37 cellular contexts compared by ENCODE assay signal in the genomic region with DNA sequence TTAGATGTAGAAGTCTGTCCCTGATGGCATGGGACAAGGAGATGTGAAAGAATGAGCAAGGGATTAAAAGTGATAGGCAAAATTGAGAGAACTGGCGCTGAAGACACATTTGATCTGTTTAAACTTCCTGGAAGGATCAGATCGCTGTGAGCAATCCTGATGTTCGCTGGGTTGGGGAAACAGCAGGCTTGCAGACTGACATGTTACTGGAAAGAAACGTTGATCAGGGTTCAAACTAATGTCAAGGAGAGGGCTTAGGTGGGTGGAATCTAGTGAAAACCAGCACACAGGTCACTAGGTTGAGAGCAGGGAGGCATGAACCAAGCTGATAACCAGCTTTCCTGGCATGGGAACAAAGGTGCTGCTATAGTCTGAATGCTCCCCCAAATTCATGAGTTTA. TPM values are rescaled to one million over a fixed set of nuclear protein-coding genes. Genes with fewer than 3 reads are reported as not detected.
"Had no signal": no experiment of that assay in that cellular context is flagged by ENCODE, and none has a peak within 500 bp of the region (broad histone marks: within the 10 kb centered on the region; RNA-seq: fewer than 3 reads in every experiment).

No MANE protein-coding gene starts in this region.

- H3K4me1 ChIP-seq: adrenal gland, gastroesophageal sphincter had no signal

- H3K4me3 Mint-ChIP-seq: activated CD4-positive, alpha-beta memory T cell treated with anti-CD3 and anti-CD28 coated beads, Interleukin-2, amount 10 ng/mL, durations not matched to agents 7 days and 5 days; activated CD4-positive, alpha-beta T cell treated with anti-CD3 and anti-CD28 coated beads, Interleukin-2, amount 10 ng/mL, durations not matched to agents 7 days and 5 days; activated CD8-positive, alpha-beta memory T cell treated with anti-CD3 and anti-CD28 coated beads, Interleukin-2, amount 10 ng/mL, durations not matched to agents 7 days and 5 days; activated naive CD4-positive, alpha-beta T cell treated with anti-CD3 and anti-CD28 coated beads for 36 hours; activated naive CD4-positive, alpha-beta T cell treated with anti-CD3 and anti-CD28 coated beads, Interleukin-2, amount 50 U/mL, for 24 hours; activated naive CD8-positive, alpha-beta T cell treated with anti-CD3 and anti-CD28 coated beads for 36 hours; activated naive CD8-positive, alpha-beta T cell treated with anti-CD3 and anti-CD28 coated beads, Interleukin-2, amount 50 U/mL, for 24 hours; activated T-helper 1 cell treated with anti-CD3 and anti-CD28 coated beads, Interleukin-12 subunit alpha, Interleukin-12 subunit beta, Interleukin-2, Interleukin-4 antibody, amounts not matched to agents 30 ng/mL and 10 ng/mL and 1 ng/mL, durations not matched to agents 14 hours and 24 hours and 36 hours; WTC11 had no signal

- H3K27me3 Mint-ChIP-seq: activated naive CD4-positive, alpha-beta T cell treated with anti-CD3 and anti-CD28 coated beads, Interleukin-2, amount 50 U/mL, for 24 hours had no signal

- H3K27ac ChIP-seq: adrenal gland, body of pancreas, epithelial cell of prostate, esophagus squamous epithelium, gastroesophageal sphincter, heart right ventricle had no signal

- H3K36me3 Mint-ChIP-seq: activated CD8-positive, alpha-beta memory T cell treated with anti-CD3 and anti-CD28 coated beads, Interleukin-2, amount 10 ng/mL, durations not matched to agents 7 days and 5 days; activated naive CD8-positive, alpha-beta T cell treated with anti-CD3 and anti-CD28 coated beads for 36 hours had no signal

- DNase-seq: activated CD4-positive, alpha-beta memory T cell treated with anti-CD3 and anti-CD28 coated beads, Interleukin-2, amount 10 ng/mL, durations not matched to agents 7 days and 5 days; activated CD4-positive, alpha-beta T cell treated with anti-CD3 and anti-CD28 coated beads for 1 hour; activated CD4-positive, alpha-beta T cell treated with anti-CD3 and anti-CD28 coated beads for 4 hours; activated CD4-positive, alpha-beta T cell treated with anti-CD3 and anti-CD28 coated beads, Interleukin-2, amount 50 U/mL, for 4 hours; activated CD8-positive, alpha-beta memory T cell treated with anti-CD3 and anti-CD28 coated beads, Interleukin-2, amount 10 ng/mL, durations not matched to agents 7 days and 5 days; activated CD8-positive, alpha-beta memory T cell treated with anti-CD3 and anti-CD28 coated beads, Interleukin-2, amount 50 U/mL, for 4 hours; activated effector memory CD4-positive, alpha-beta T cell treated with anti-CD3 and anti-CD28 coated beads, Interleukin-2, amount 50 U/mL, for 16 hours; activated naive CD8-positive, alpha-beta T cell treated with anti-CD3 and anti-CD28 coated beads for 36 hours; activated naive CD8-positive, alpha-beta T cell treated with anti-CD3 and anti-CD28 coated beads, Interleukin-2, amount 50 U/mL, for 24 hours; activated T-cell treated with anti-CD3 and anti-CD28 coated beads, Interleukin-2, amount 50 U/mL, for 1 hour; activated T-cell treated with anti-CD3 and anti-CD28 coated beads, Interleukin-2, amount 50 U/mL, for 48 hours; adrenal gland; amygdala; aorta; body of pancreas; caudate nucleus; cortex of kidney; dermis blood vessel endothelial cell; effector CD4-positive, alpha-beta T cell; esophagus squamous epithelium; foreskin melanocyte; heart right ventricle had no signal

- ATAC-seq: activated CD8-positive, alpha-beta memory T cell treated with anti-CD3 and anti-CD28 coated beads, Interleukin-2, amount 10 ng/mL, durations not matched to agents 7 days and 5 days; activated naive CD8-positive, alpha-beta T cell treated with anti-CD3 and anti-CD28 coated beads, Interleukin-2, amount 50 U/mL, for 24 hours; body of pancreas; gastroesophageal sphincter; heart right ventricle had no signal

- H3K9me3 ChIP-seq: adrenal gland, body of pancreas, esophagus squamous epithelium had no signal

- H3K36me3 ChIP-seq: adrenal gland, esophagus squamous epithelium, gastroesophageal sphincter, heart right ventricle had no signal

- H3K4me3 ChIP-seq: adrenal gland, body of pancreas, esophagus squamous epithelium, gastroesophageal sphincter, heart right ventricle had no signal

- H3K27ac Mint-ChIP-seq: activated CD4-positive, alpha-beta memory T cell treated with anti-CD3 and anti-CD28 coated beads, Interleukin-2, amount 10 ng/mL, durations not matched to agents 7 days and 5 days; activated CD4-positive, alpha-beta T cell treated with anti-CD3 and anti-CD28 coated beads, Interleukin-2, amount 10 ng/mL, durations not matched to agents 7 days and 5 days; activated CD8-positive, alpha-beta memory T cell treated with anti-CD3 and anti-CD28 coated beads, Interleukin-2, amount 10 ng/mL, durations not matched to agents 7 days and 5 days; activated naive CD4-positive, alpha-beta T cell treated with anti-CD3 and anti-CD28 coated beads for 36 hours; activated naive CD4-positive, alpha-beta T cell treated with anti-CD3 and anti-CD28 coated beads, Interleukin-2, amount 50 U/mL, for 24 hours; activated naive CD8-positive, alpha-beta T cell treated with anti-CD3 and anti-CD28 coated beads for 36 hours; activated naive CD8-positive, alpha-beta T cell treated with anti-CD3 and anti-CD28 coated beads, Interleukin-2, amount 50 U/mL, for 24 hours; activated T-helper 1 cell treated with anti-CD3 and anti-CD28 coated beads, Interleukin-12 subunit alpha, Interleukin-12 subunit beta, Interleukin-2, Interleukin-4 antibody, amounts not matched to agents 30 ng/mL and 10 ng/mL and 1 ng/mL, durations not matched to agents 14 hours and 24 hours and 36 hours; activated T-helper 2 cell treated with anti-CD3 and anti-CD28 coated beads, Interferon-gamma antibody, Interleukin-2, Interleukin-4, amounts not matched to agents 10 μg/mL and 5 μg/mL and 100 μg/mL, durations not matched to agents 14 hours and 24 hours and 36 hours; WTC11 had no signal

- H3K27me3 ChIP-seq: adrenal gland, body of pancreas, esophagus squamous epithelium, gastroesophageal sphincter, heart right ventricle had no signal

- FAIRE-seq: colon had no signal

- H3K9me3 Mint-ChIP-seq: activated CD4-positive, alpha-beta memory T cell treated with anti-CD3 and anti-CD28 coated beads, Interleukin-2, amount 10 ng/mL, durations not matched to agents 7 days and 5 days; activated CD4-positive, alpha-beta T cell treated with anti-CD3 and anti-CD28 coated beads, Interleukin-2, amount 10 ng/mL, durations not matched to agents 7 days and 5 days; activated naive CD4-positive, alpha-beta T cell treated with anti-CD3 and anti-CD28 coated beads for 36 hours; activated naive CD4-positive, alpha-beta T cell treated with anti-CD3 and anti-CD28 coated beads, Interleukin-2, amount 50 U/mL, for 24 hours; activated naive CD8-positive, alpha-beta T cell treated with anti-CD3 and anti-CD28 coated beads, Interleukin-2, amount 50 U/mL, for 24 hours; activated T-helper 1 cell treated with anti-CD3 and anti-CD28 coated beads, Interleukin-12 subunit alpha, Interleukin-12 subunit beta, Interleukin-2, Interleukin-4 antibody, amounts not matched to agents 30 ng/mL and 10 ng/mL and 1 ng/mL, durations not matched to agents 14 hours and 24 hours and 36 hours; activated T-helper 2 cell treated with anti-CD3 and anti-CD28 coated beads, Interferon-gamma antibody, Interleukin-2, Interleukin-4, amounts not matched to agents 10 μg/mL and 5 μg/mL and 100 μg/mL, durations not matched to agents 14 hours and 24 hours and 36 hours; effector memory CD8-positive, alpha-beta T cell had no signal

RNA-seq across cellular contexts. Expression of a gene that starts 34.5 kb away (rescaled TPM):
- total RNA-seq: activated CD4-positive, alpha-beta memory T cell treated with anti-CD3 and anti-CD28 coated beads, Interleukin-2, amount 10 ng/mL, durations not matched to agents 7 days and 5 days; activated CD4-positive, alpha-beta T cell treated with anti-CD3 and anti-CD28 coated beads, Interleukin-2, amount 10 ng/mL, durations not matched to agents 7 days and 5 days; activated CD8-positive, alpha-beta memory T cell treated with anti-CD3 and anti-CD28 coated beads for 36 hours; activated CD8-positive, alpha-beta memory T cell treated with anti-CD3 and anti-CD28 coated beads, Interleukin-2, amount 10 ng/mL, durations not matched to agents 7 days and 5 days; activated naive CD4-positive, alpha-beta T cell treated with anti-CD3 and anti-CD28 coated beads for 36 hours; activated naive CD8-positive, alpha-beta T cell treated with anti-CD3 and anti-CD28 coated beads for 36 hours; activated T-helper 1 cell treated with anti-CD3 and anti-CD28 coated beads, Interleukin-12 subunit alpha, Interleukin-12 subunit beta, Interleukin-2, Interleukin-4 antibody, amounts not matched to agents 30 ng/mL and 10 ng/mL and 1 ng/mL, durations not matched to agents 14 hours and 24 hours and 36 hours; activated T-helper 2 cell treated with anti-CD3 and anti-CD28 coated beads, Interferon-gamma antibody, Interleukin-2, Interleukin-4, amounts not matched to agents 10 μg/mL and 5 μg/mL and 100 μg/mL, durations not matched to agents 14 hours and 24 hours and 36 hours; chondrocyte; dermis blood vessel endothelial cell; fibroblast of villous mesenchyme; glomerular endothelial cell; T-helper 1 cell treated with Interleukin-12 subunit alpha and Interleukin-12 subunit beta and Interleukin-4 antibody, amounts not matched to agents 30 ng/mL and 1 ng/mL, for 36 hours had no signal
